Comparison of ENCODE assay signal across 1 cellular context in the genomic region with DNA sequence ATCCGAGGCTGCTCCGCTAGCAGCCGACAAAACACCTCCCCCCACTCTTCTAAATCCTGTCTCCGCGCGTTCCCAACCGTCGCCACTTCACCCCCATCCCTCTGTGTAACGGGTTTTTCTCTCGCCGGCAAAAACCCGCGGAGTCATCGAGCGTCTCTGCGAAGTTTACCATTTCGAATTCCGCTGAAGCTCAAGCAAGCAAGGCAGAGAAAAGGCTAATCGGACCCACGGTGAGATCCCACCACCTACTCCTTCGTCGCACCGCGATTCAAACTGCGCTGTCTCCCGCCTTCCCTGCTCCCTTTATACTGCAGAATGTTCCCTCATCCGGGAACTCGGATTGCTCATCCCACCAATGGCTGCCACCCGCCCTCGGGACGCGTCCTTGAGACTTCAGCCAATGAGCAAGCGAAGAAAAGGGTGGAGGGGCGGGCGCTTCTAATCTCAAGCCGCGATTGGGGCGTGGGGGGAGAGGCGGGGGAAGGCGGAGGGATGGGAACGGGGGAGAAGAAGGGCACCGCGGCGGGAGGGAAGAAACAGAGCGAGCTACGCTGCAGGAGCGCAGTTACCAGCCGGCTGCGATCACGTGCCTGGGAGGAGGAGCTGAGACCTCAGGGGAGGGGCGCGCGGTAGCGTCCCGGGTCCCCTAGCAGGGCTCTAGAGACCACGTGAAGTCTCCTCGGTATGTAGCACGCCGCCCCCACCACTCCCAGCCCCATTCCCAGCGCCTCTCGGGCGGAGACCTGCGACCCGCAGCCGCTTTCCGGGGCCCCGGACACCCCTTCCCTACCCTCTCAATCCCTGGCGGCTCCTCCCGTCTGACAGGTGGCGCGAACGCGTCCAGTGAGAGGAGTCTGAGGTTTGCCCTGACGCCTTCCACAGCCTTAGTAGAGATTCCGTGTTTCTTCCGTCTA.
TF ChIP-seq lines count a peak whose summit lies in the region.

A gene (minus strand): TSS at position 277 of the 914 bp plus-strand sequence. CDS start 105 bp downstream, at position 172.

TF ChIP-seq in liver, 16 proteins besides CTCF, POLR2A, EP300 and RAD21 (continued from another document):
- TF ChIP-seq, protein P1, sequence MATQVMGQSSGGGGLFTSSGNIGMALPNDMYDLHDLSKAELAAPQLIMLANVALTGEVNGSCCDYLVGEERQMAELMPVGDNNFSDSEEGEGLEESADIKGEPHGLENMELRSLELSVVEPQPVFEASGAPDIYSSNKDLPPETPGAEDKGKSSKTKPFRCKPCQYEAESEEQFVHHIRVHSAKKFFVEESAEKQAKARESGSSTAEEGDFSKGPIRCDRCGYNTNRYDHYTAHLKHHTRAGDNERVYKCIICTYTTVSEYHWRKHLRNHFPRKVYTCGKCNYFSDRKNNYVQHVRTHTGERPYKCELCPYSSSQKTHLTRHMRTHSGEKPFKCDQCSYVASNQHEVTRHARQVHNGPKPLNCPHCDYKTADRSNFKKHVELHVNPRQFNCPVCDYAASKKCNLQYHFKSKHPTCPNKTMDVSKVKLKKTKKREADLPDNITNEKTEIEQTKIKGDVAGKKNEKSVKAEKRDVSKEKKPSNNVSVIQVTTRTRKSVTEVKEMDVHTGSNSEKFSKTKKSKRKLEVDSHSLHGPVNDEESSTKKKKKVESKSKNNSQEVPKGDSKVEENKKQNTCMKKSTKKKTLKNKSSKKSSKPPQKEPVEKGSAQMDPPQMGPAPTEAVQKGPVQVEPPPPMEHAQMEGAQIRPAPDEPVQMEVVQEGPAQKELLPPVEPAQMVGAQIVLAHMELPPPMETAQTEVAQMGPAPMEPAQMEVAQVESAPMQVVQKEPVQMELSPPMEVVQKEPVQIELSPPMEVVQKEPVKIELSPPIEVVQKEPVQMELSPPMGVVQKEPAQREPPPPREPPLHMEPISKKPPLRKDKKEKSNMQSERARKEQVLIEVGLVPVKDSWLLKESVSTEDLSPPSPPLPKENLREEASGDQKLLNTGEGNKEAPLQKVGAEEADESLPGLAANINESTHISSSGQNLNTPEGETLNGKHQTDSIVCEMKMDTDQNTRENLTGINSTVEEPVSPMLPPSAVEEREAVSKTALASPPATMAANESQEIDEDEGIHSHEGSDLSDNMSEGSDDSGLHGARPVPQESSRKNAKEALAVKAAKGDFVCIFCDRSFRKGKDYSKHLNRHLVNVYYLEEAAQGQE (IDR thresholded peaks at IDR 0.05) = peak; percentile 91
- TF ChIP-seq, protein P2, sequence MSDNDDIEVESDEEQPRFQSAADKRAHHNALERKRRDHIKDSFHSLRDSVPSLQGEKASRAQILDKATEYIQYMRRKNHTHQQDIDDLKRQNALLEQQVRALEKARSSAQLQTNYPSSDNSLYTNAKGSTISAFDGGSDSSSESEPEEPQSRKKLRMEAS (IDR thresholded peaks at IDR 0.05) = no peak
- peak; percentile 94 for TF ChIP-seq YY1 (IDR thresholded peaks at IDR 0.05)
TF ChIP-seq in liver: peak in this region for 12.
